17 cellular contexts compared by ENCODE assay signal in the genomic region with DNA sequence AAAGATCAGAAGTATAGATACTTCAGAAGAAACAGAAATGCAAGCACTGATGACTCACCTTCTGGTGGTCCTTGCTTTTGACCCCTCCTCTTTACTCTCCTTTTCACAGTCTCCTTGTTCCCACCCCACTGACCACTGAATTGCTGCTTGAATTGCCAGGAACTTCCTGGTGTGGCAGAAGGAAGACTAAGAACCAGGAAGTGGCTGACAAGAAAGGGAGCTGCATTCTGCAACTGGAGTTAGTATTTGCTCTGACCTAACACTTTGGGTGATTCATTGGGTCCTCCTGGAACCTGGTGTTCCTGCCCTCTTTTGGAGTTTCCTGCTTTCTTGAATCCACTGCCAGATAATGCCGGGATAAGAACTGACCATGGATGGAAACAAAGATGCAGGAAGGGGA. TPM values are rescaled to one million over a fixed set of nuclear protein-coding genes. Genes with fewer than 3 reads are reported as not detected.
DNase-seq lines count a peak whose midpoint lies in the region; ATAC-seq and TF ChIP-seq lines count a peak whose summit lies in the region.
"Had no signal": no experiment of that assay in that cellular context is flagged by ENCODE, and none has a peak within 500 bp of the region (broad histone marks: within the 10 kb centered on the region; RNA-seq: fewer than 3 reads in every experiment).

No MANE protein-coding gene starts in this region.

- POLR2A ChIA-PET in activated CD4-positive, alpha-beta T cell treated with anti-CD3 and anti-CD28 coated beads for 36 hours (lab: Charles Lee), result no interaction called here

- no peak overlapping the region for H3K27ac Mint-ChIP-seq in activated CD4-positive, alpha-beta T cell treated with anti-CD3 and anti-CD28 coated beads for 36 hours
- H3K27ac Mint-ChIP-seq: dendritic cell treated with granulocyte-macrophage colony-stimulating factor and Interleukin-4, amounts not matched to agents 40 ng/mL and 50 ng/mL, for 4 days had no signal

- no peaks in the 10 kb centered on the region for H3K4me1 Mint-ChIP-seq in activated CD4-positive, alpha-beta T cell treated with anti-CD3 and anti-CD28 coated beads for 36 hours
- H3K4me1 Mint-ChIP-seq: neural crest cell had no signal

- H3K36me3 Mint-ChIP-seq in activated CD4-positive, alpha-beta T cell treated with anti-CD3 and anti-CD28 coated beads for 36 hours (ENCODE audit: low read depth), result peaks cover 6% of the 10 kb centered on the region

- H3K27me3 Mint-ChIP-seq in activated CD4-positive, alpha-beta T cell treated with anti-CD3 and anti-CD28 coated beads for 36 hours, result peaks cover 6% of the 10 kb centered on the region
- H3K27me3 Mint-ChIP-seq: dendritic cell treated with granulocyte-macrophage colony-stimulating factor and Interleukin-4, amounts not matched to agents 40 ng/mL and 50 ng/mL, for 4 days had no signal

- H3K4me3 ChIP-seq in fibroblast of the aortic adventitia (ENCODE audit: low read depth, low read length), result no peak overlapping the region
- H3K4me3 ChIP-seq: lung had no signal

- no peak for ATAC-seq in activated CD4-positive, alpha-beta T cell treated with anti-CD3 and anti-CD28 coated beads for 36 hours

- H3K9me3 Mint-ChIP-seq in activated CD4-positive, alpha-beta T cell treated with anti-CD3 and anti-CD28 coated beads for 36 hours (ENCODE audit: low read depth), result peaks cover 17% of the 10 kb centered on the region

- no peak for TF ChIP-seq CTCF in fibroblast of the aortic adventitia (IDR thresholded peaks at IDR 0.05; ENCODE audit: insufficient read depth, low read length)

- H3K4me3 Mint-ChIP-seq in activated CD4-positive, alpha-beta T cell treated with anti-CD3 and anti-CD28 coated beads for 36 hours, result no peak overlapping the region
- H3K4me3 Mint-ChIP-seq: dendritic cell treated with granulocyte-macrophage colony-stimulating factor and Interleukin-4, amounts not matched to agents 40 ng/mL and 50 ng/mL, for 4 days; neural crest cell had no signal

- intact Hi-C loops in activated CD4-positive, alpha-beta T cell treated with anti-CD3 and anti-CD28 coated beads for 36 hours (cut with DNase I, micrococcal nuclease), result no loop called here

- CTCF ChIA-PET in activated CD4-positive, alpha-beta T cell treated with anti-CD3 and anti-CD28 coated beads for 36 hours (lab: Charles Lee), result no interaction called here

- DNase-seq in A172 (ENCODE audit: low spot score) (peak; percentile 22), GDM1 (lab: John Stamatoyannopoulos, UW) (peak; percentile 13), RKO (ENCODE audit: low spot score) (peak; percentile 10), fibroblast of the aortic adventitia (ENCODE audit: low read depth) (peak; percentile 33), COLO668 (lab: John Stamatoyannopoulos, UW; ENCODE audit: unreplicated experiment) (no peak), NCI-H446 (lab: John Stamatoyannopoulos, UW) (no peak), D341Med (ENCODE audit: low spot score) (no peak)
- no peak for DNase-seq in activated CD4-positive, alpha-beta T cell treated with anti-CD3 and anti-CD28 coated beads for 36 hours
- DNase-seq: activated CD4-positive, alpha-beta T cell treated with anti-CD3 and anti-CD28 coated beads, Interleukin-2, amount 50 U/mL, for 4 hours; amygdala; NCI-H2029 treated with DMSO at 0.1 percent for 48 hours; SHP77; stimulated activated naive CD4-positive, alpha-beta T cell had no signal

RNA-seq across cellular contexts. Expression of a gene that starts 23.0 kb away (rescaled TPM):
- not detected in 2 replicates for total RNA-seq in A172 (2014; rRNA removed; shearing (Covaris generic))
- 1.6 and 10.5 TPM in 2 replicates for total RNA-seq in fibroblast of the aortic adventitia (ENCODE audit: low replicate concordance)
- total RNA-seq in activated CD4-positive, alpha-beta T cell treated with anti-CD3 and anti-CD28 coated beads for 36 hours, result not detected
- total RNA-seq: LHCN-M2 had no signal

Comparison
In these comparisons a context has a peak if more than half of its experiments do, and no peak if none do; other contexts are left out.
1. DNase-seq: peak in A172 (single experiment), GDM1 (single experiment), RKO (single experiment) and fibroblast of the aortic adventitia (single experiment); none in COLO668 (single experiment), NCI-H446 (0 of 2), D341Med (single experiment) and activated CD4-positive, alpha-beta T cell treated with anti-CD3 and anti-CD28 coated beads for 36 hours (single experiment).